In the genomic region with DNA sequence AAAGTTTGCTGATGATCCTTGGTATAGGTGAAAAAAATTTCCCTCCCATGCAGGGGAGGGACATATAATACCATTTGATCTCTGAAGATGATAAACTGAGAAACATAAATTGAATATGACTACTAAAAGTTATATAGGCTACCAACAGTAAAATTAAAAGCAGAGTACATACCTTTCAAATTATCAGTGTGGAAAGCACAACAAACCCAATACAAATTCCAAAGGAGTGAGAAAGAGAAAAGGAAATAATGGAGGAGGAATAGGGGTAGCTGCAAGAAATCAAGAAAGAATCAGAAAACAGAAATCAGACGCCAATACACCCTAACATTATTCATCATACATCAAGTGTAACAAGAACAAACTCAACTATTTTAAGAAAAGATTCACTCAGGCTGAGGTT, we compare ENCODE assay signal across 23 cellular contexts. TPM values are rescaled to one million over a fixed set of nuclear protein-coding genes. Genes with fewer than 3 reads are reported as not detected.
A peak's percentile ranks its signal among the peaks of the same experiment; 100 is the strongest.
DNase-seq lines count a peak whose midpoint lies in the region; ATAC-seq and TF ChIP-seq lines count a peak whose summit lies in the region.
"Had no signal": no experiment of that assay in that cellular context is flagged by ENCODE, and none has a peak within 500 bp of the region (broad histone marks: within the 10 kb centered on the region; RNA-seq: fewer than 3 reads in every experiment).

No MANE protein-coding gene starts in this region.

- no peak overlapping the region for H3K27ac ChIP-seq in stomach
- H3K27ac ChIP-seq: HL-60, RWPE1 had no signal

- no peaks in the 10 kb centered on the region for H3K9me3 ChIP-seq in adipocyte (ENCODE audit: control insufficient read depth, low read length)
- no peaks in the 10 kb centered on the region for H3K9me3 ChIP-seq in stomach

- H3K27ac Mint-ChIP-seq in CD14-positive monocyte (peak overlapping the region in 6 of 7 donors; percentile 42 to 84 (median 73)), HFFc6 (peak overlapping the region; percentile 38), osteocyte (ENCODE audit: unreplicated experiment) (peak overlapping the region; percentile 77)
- H3K27ac Mint-ChIP-seq: CD4-positive, alpha-beta memory T cell had no signal

- H3K9ac ChIP-seq in adipocyte (ENCODE audit: low read length), result no peak overlapping the region
- H3K9ac ChIP-seq: BLaER1 treated with 17β-estradiol and CSF1 and Interleukin-3, amounts not matched to agents 10 nM and 100 nM had no signal

- peaks cover 73% of the 10 kb centered on the region for H3K4me1 Mint-ChIP-seq in CD14-positive monocyte
- peaks cover 60% of the 10 kb centered on the region for H3K4me1 Mint-ChIP-seq in HFFc6 (ENCODE audit: low read depth)
- peaks cover 67% of the 10 kb centered on the region for H3K4me1 Mint-ChIP-seq in osteocyte (ENCODE audit: unreplicated experiment)

- ATAC-seq in HG03175 (IDR thresholded peaks at IDR 0.05; ENCODE audit: unreplicated experiment), result no peak
- ATAC-seq: HCT116 had no signal

- DNase-seq in CD14-positive monocyte (ENCODE audit: low spot score) (no peak), HFFc6 (no peak), adipocyte (ENCODE audit: low read depth) (peak; percentile 63), osteocyte (ENCODE audit: extremely low spot score, unreplicated experiment) (no peak), stomach (no peak), DMS153 (lab: John Stamatoyannopoulos, UW) (no peak)
- DNase-seq: AML-193; CD4-positive, alpha-beta memory T cell; COR-L47; Karpas-422; NCI-H1092 treated with DMSO at 0.1 percent for 48 hours; NCI-H1436; NCI-H187; NCI-H2081 treated with DMSO at 0.1 percent for 48 hours; NCI-H2171; NCI-H510A; NCI-H69; SHP77 had no signal

- H3K4me3 ChIP-seq in adipocyte (ENCODE audit: low read length), result no peak overlapping the region
- H3K4me3 ChIP-seq in stomach, result no peak overlapping the region
- H3K4me3 ChIP-seq: BLaER1 treated with 17β-estradiol and CSF1 and Interleukin-3, amounts not matched to agents 10 nM and 100 nM had no signal

- no peak for TF ChIP-seq POLR2A in stomach (IDR thresholded peaks at IDR 0.05)

- intact Hi-C loops in CD14-positive monocyte (cut with micrococcal nuclease), result no loop called here
- intact Hi-C loops in stomach (cut with DNase I; ENCODE audit: low total_unique reads), result no loop called here

- WGBS in stomach, 5 donors, result 85 to 91% (median 90%) methylated on average over 1 of the region's 1 CpG

- no peak for TF ChIP-seq EP300 in stomach (IDR thresholded peaks at IDR 0.05)

- H3K27me3 Mint-ChIP-seq in CD14-positive monocyte (ENCODE audit: low read depth in 3 of 3) (no peaks in the 10 kb centered on the region), HFFc6 (ENCODE audit: insufficient read depth) (no peaks in the 10 kb centered on the region), osteocyte (ENCODE audit: unreplicated experiment) (no peaks in the 10 kb centered on the region)
- H3K27me3 Mint-ChIP-seq: CD4-positive, alpha-beta memory T cell had no signal

- H3K4me3 Mint-ChIP-seq in CD14-positive monocyte, result no peak overlapping the region
- peak overlapping the region; percentile 41; the same call in 1 of the 2 replicates for H3K4me3 Mint-ChIP-seq in HFFc6
- peak overlapping the region; percentile 1 for H3K4me3 Mint-ChIP-seq in osteocyte (ENCODE audit: unreplicated experiment)
- H3K4me3 Mint-ChIP-seq: CD4-positive, alpha-beta memory T cell had no signal

- no peak for TF ChIP-seq CTCF in CD14-positive monocyte (IDR thresholded peaks at IDR 0.05)
- no peak for TF ChIP-seq CTCF in HFFc6 (IDR thresholded peaks at IDR 0.05)
- no peak for TF ChIP-seq CTCF in osteocyte (IDR thresholded peaks at IDR 0.05)
- no peak for TF ChIP-seq CTCF in stomach (IDR thresholded peaks at IDR 0.05)

- no peaks in the 10 kb centered on the region for H3K36me3 ChIP-seq in adipocyte (ENCODE audit: control insufficient read depth, insufficient read depth, low read length, severe bottlenecking)
- no peaks in the 10 kb centered on the region for H3K36me3 ChIP-seq in stomach

- no peaks in the 10 kb centered on the region for H3K9me3 Mint-ChIP-seq in CD14-positive monocyte
- no peaks in the 10 kb centered on the region for H3K9me3 Mint-ChIP-seq in HFFc6
- H3K9me3 Mint-ChIP-seq in osteocyte (ENCODE audit: unreplicated experiment), result no peaks in the 10 kb centered on the region

- H3K27me3 ChIP-seq in adipocyte (replicated peaks; ENCODE audit: control insufficient read depth, insufficient read depth, low read length), result no peaks in the 10 kb centered on the region
- H3K27me3 ChIP-seq in stomach, result no peaks in the 10 kb centered on the region
- H3K27me3 ChIP-seq: BLaER1 treated with 17β-estradiol and CSF1 and Interleukin-3, amounts not matched to agents 10 nM and 100 nM had no signal

- H3K36me3 Mint-ChIP-seq in CD14-positive monocyte (peaks cover 0 to 7% of the 10 kb centered on the region in 2 donors), HFFc6 (ENCODE audit: low read depth) (0 out of 2 replicates have a peak, but pooled peaks cover 6% of the 10 kb centered on the region), osteocyte (ENCODE audit: unreplicated experiment) (no peaks in the 10 kb centered on the region)

- peaks cover 29% of the 10 kb centered on the region for H3K4me1 ChIP-seq in adipocyte (ENCODE audit: control insufficient read depth, insufficient read depth, low read length)
- H3K4me1 ChIP-seq in stomach, result peaks cover 24 to 96% (median 42%) of the 10 kb centered on the region in 4 donors

RNA-seq across cellular contexts. Expression of gene GNAQ, which starts 17.7 kb away (rescaled TPM):
- polyA plus RNA-seq in CD14-positive monocyte (1 to 10 TPM; 8.3 to 9.6 TPM), stomach (10 to 100 TPM; 13.1 to 26.0 (median 15.5) TPM)
- total RNA-seq in HFFc6 (2021; fragmentation: NEBNext Ultra II Directional; extraction: Animal tissue kit (Norgen Biotek cat#: 25700)), result 10 to 100 TPM; 41.6 to 45.8 (median 44.3) TPM
- total RNA-seq in osteocyte (65.9 and 71.2 TPM in 2 replicates), stomach (10 to 100 TPM; 38.2 to 75.3 (median 52.2) TPM)

Comparison
In these comparisons a context has a peak if more than half of its experiments do, and no peak if none do; other contexts are left out.
1. H3K4me3 Mint-ChIP-seq: peak in HFFc6 (single experiment) and osteocyte (single experiment); none in CD14-positive monocyte (0 of 2).
2. Peak in every context shown above with its lines, with median percentiles within 50 percentile points of each other: H3K27ac Mint-ChIP-seq.